Comparison of ENCODE assay signal across 8 cellular contexts in genomic region chr11:77590194-77590591, GRCh38. TPM values are rescaled to one million over a fixed set of nuclear protein-coding genes. Genes with fewer than 3 reads are reported as not detected.
DNase-seq lines count a peak whose midpoint lies in the region; ATAC-seq, FAIRE-seq and TF ChIP-seq lines count a peak whose summit lies in the region.

No MANE protein-coding gene starts in this region.

- no peaks in the 10 kb centered on the region for H3K79me2 ChIP-seq in GM23248 (ENCODE audit: insufficient read depth)
- H3K79me2 ChIP-seq in GM12878 (ENCODE audit: control insufficient read depth, insufficient read depth, low read length) = no peaks in the 10 kb centered on the region

- ATAC-seq in GM12878 = no peak; the same call in 2 of the 3 replicates

- H3F3A ChIP-seq in GM23248 (ENCODE audit: insufficient read depth) = no peaks in the 10 kb centered on the region

- no peaks in the 10 kb centered on the region for H3K9me3 Mint-ChIP-seq in Calu3 (ENCODE audit: low read depth, unreplicated experiment)

- H3K4me3 ChIP-seq in GM23248 (peak overlapping the region; percentile 77), GM12878 (peak overlapping the region; percentile 83; the same call in 1 of the 2 replicates), iPS-15b (ENCODE audit: low read depth, low read length) (peak overlapping the region; percentile 90)

- SMC1A ChIA-PET in GM12878 (lab: Charles Lee; ENCODE audit: uncharacterized antibody, unreplicated experiment) = interaction anchor here (1.3 kb wide), 1 partner anchor 29 kb away, joined by 3 read pairs; no protein-coding TSS in a partner anchor

- intact Hi-C loops in Calu3 (cut with micrococcal nuclease; ENCODE audit: unreplicated experiment) = no loop called here
- intact Hi-C loops in GM12878 (cut with micrococcal nuclease; ENCODE audit: unreplicated experiment) = no loop called here

- peaks cover 34% of the 10 kb centered on the region for H3K36me3 Mint-ChIP-seq in Calu3 (ENCODE audit: insufficient read depth, unreplicated experiment)

- FAIRE-seq in GM12878 (lab: Jason Lieb, UNC) = no peak

- H3K27me3 ChIP-seq in GM23248 (replicated peaks; ENCODE audit: insufficient read depth) (no peaks in the 10 kb centered on the region), GM12878 (replicated peaks in 1 of 2; ENCODE audit: control insufficient read depth in 2 of 2, insufficient read depth in 2 of 2, low read length in 1 of 2) (no peaks in the 10 kb centered on the region), iPS-15b (ENCODE audit: control insufficient read depth, insufficient read depth, low read length) (peaks cover 13% of the 10 kb centered on the region)

- no peaks in the 10 kb centered on the region for H3K36me3 ChIP-seq in GM23248 (ENCODE audit: low read depth)
- no peaks in the 10 kb centered on the region for H3K36me3 ChIP-seq in GM12878 (ENCODE audit: control insufficient read depth in 2 of 2, insufficient read depth in 2 of 2, low read length in 1 of 2)
- no peaks in the 10 kb centered on the region for H3K36me3 ChIP-seq in iPS-15b (ENCODE audit: control insufficient read depth, insufficient read depth, low read length)

- TF ChIP-seq CTCF in Calu3 (IDR thresholded peaks at IDR 0.05; ENCODE audit: unreplicated experiment) (no peak), GM12878 (IDR thresholded peaks at IDR 0.05 in 2 of 3, conservative IDR thresholded peaks at IDR 0.05 in 1 of 3; ENCODE audit: control insufficient read depth in 2 of 3, extremely low read depth in 1 of 3, insufficient read depth in 1 of 3, low read depth in 3 of 3, low read length in 3 of 3) (no peak)

- H3K27ac ChIP-seq in GM23248 (no peak overlapping the region), GM12878 (ENCODE audit: control insufficient read depth, insufficient read depth) (no peak overlapping the region)

- H4K20me1 ChIP-seq in GM23248 (ENCODE audit: insufficient read depth) (no peaks in the 10 kb centered on the region), GM12878 (ENCODE audit: control insufficient read depth, insufficient read depth) (no peaks in the 10 kb centered on the region)

- H3K4me1 ChIP-seq in GM23248 (ENCODE audit: insufficient read depth) (0 out of 2 replicates have a peak, but pooled peaks cover 8% of the 10 kb centered on the region), GM12878 (ENCODE audit: control insufficient read depth, insufficient read depth, low read length) (peaks cover 6% of the 10 kb centered on the region; the same call in 1 of the 2 replicates), iPS-15b (ENCODE audit: control insufficient read depth, insufficient read depth, low read length) (peaks cover 5% of the 10 kb centered on the region)

- no peaks in the 10 kb centered on the region for H3K9me3 ChIP-seq in GM23248 (ENCODE audit: low read depth)
- H3K9me3 ChIP-seq in GM12878 (replicated peaks; ENCODE audit: control insufficient read depth, insufficient read depth, low read length) = no peaks in the 10 kb centered on the region
- no peaks in the 10 kb centered on the region for H3K9me3 ChIP-seq in iPS-15b (ENCODE audit: control insufficient read depth, insufficient read depth, low read length)

- DNase-seq in Calu3 (peak; percentile 46), GM23248 (peak; percentile 66), NCI-H345 (lab: John Stamatoyannopoulos, UW) (peak; percentile 72), GM12878 (ENCODE audit: low read depth, low spot score) (no peak), renal cortical epithelial cell (ENCODE audit: low read depth) (peak; percentile 55), foreskin melanocyte (no peak), Kasumi-1 (lab: John Stamatoyannopoulos, UW) (no peak)

- TF ChIP-seq RAD21 in GM12878 (IDR thresholded peaks at IDR 0.05; ENCODE audit: insufficient read depth, low read depth, low read length) = no peak

- peak overlapping the region; percentile 94 for H3K4me3 Mint-ChIP-seq in Calu3 (ENCODE audit: low read depth, unreplicated experiment)

- peak overlapping the region; percentile 22 for H3K27ac Mint-ChIP-seq in Calu3 (ENCODE audit: unreplicated experiment)

- TF ChIP-seq POLR2A in GM12878 (IDR thresholded peaks at IDR 0.05; ENCODE audit: low read depth, low read length) = no peak

- no peak for TF ChIP-seq EP300 in GM12878 (IDR thresholded peaks at IDR 0.05; ENCODE audit: borderline replicate concordance in 1 of 2, control insufficient read depth in 1 of 2, low read depth in 2 of 2, low read length in 2 of 2)

- CTCF ChIA-PET in Calu3 (lab: Charles Lee) = interaction anchor here (0.5 to 1.2 kb wide), 4 partner anchors 11 to 610 kb away, joined by 3 to 4 read pairs (median 3); no protein-coding TSS in a partner anchor
- CTCF ChIA-PET in GM12878 (lab: Yijun Ruan, JAX) = interaction anchor here (0.7 to 1.3 kb wide), 2 partner anchors 28 to 566 kb away, joined by 3 to 6 read pairs; no protein-coding TSS in a partner anchor

- 1 to 3% methylated on average over 9 to 25 of the region's 25 CpGs for WGBS in GM23248 (ENCODE audit: low coverage in 1 of 2, low lambda C conversion rate in 2 of 2, missing lambda C conversion rate in 2 of 2), 2 experiments
- 1% methylated on average over 24 of the region's 25 CpGs for WGBS in GM12878 (ENCODE audit: insufficient coverage, insufficient replicate concordance, low lambda C conversion rate, missing lambda C conversion rate)

- H3K9me2 ChIP-seq in GM23248 (ENCODE audit: insufficient read depth) = no peaks in the 10 kb centered on the region

- POLR2A ChIA-PET in GM12878 (lab: Charles Lee) = no interaction called here

- H3K4me1 Mint-ChIP-seq in Calu3 (ENCODE audit: low read depth, unreplicated experiment) = peaks cover 6% of the 10 kb centered on the region

- H2AFZ ChIP-seq in GM23248 = peak overlapping the region; percentile 88
- H2AFZ ChIP-seq in GM12878 (ENCODE audit: control insufficient read depth, low read depth, low read length) = peak overlapping the region; percentile 96

- H3K9ac ChIP-seq in GM23248 (peak overlapping the region; percentile 60; the same call in 1 of the 2 replicates), GM12878 (ENCODE audit: control insufficient read depth, insufficient read depth, low read length) (no peak overlapping the region), iPS-15b (ENCODE audit: low read depth, low read length) (peak overlapping the region; percentile 60)

- no TSS peak for BruUV-seq in Calu3 (replicated peaks; lab: Mats Ljungman, UMichigan)
- no TSS peak for BruUV-seq in GM12878 (replicated peaks; lab: Mats Ljungman, UMichigan)

- peak overlapping the region; percentile 89 for H3K4me2 ChIP-seq in GM23248 (ENCODE audit: unreplicated experiment)
- H3K4me2 ChIP-seq in GM12878 (ENCODE audit: control insufficient read depth, insufficient read depth) = peak overlapping the region; percentile 85

- in situ Hi-C loops in GM23248 (cut with MboI) = no loop called here
- in situ Hi-C loops in GM12878 (cut with MboI) = no loop called here

- RAD21 ChIA-PET in GM12878 (lab: Charles Lee; ENCODE audit: unreplicated experiment) = interaction anchor here (0.7 kb wide), 1 partner anchor 34 kb away, joined by 3 read pairs; no protein-coding TSS in a partner anchor

- no peaks in the 10 kb centered on the region for H3K27me3 Mint-ChIP-seq in Calu3 (ENCODE audit: unreplicated experiment)

TF ChIP-seq in GM12878, 131 proteins besides CTCF, POLR2A, EP300 and RAD21 (continues in another document):
- TF ChIP-seq SMC3 (IDR thresholded peaks at IDR 0.05; ENCODE audit: borderline replicate concordance, low read length) (no peak), ZNF622 (IDR thresholded peaks at IDR 0.05) (no peak)

RNA-seq across cellular contexts. Expression of gene AQP11, which starts 0.4 kb away (rescaled TPM):
- total RNA-seq in Calu3 (2022) (1.2 and 1.4 TPM in 2 replicates), GM12878 (2014; rRNA removed) (0.49 and 0.62 TPM in 2 replicates), GM12878 (2014; rRNA removed; fragmentation: Illumina TruSeq; extraction: Trizol) (0.18 and 0.23 TPM in 2 replicates), GM12878 (2021) (0.56 and 0.64 TPM in 2 replicates), renal cortical epithelial cell (2.1 and 3.8 TPM in 2 replicates)
- total RNA-seq in GM23248 (2014; rRNA removed; shearing (Covaris generic)) = 0.43 and 2.9 TPM in 2 replicates
- polyA plus RNA-seq in GM23248 (2016; fragmentation: Nextera tagmentation; extraction: Ambion mirVana) (0.80 and 1.1 TPM in 2 replicates), GM12878 (2011; rRNA removed) (0.14 and 0.20 TPM in 2 replicates), GM12878 (2014; fragmentation: Illumina TruSeq; extraction: Trizol) (0.16 and 0.17 TPM in 2 replicates), GM12878 (2014; fragmentation: Nextera tagmentation; extraction: Ambion mirVana) (under 1 TPM; 0.46 to 0.52 TPM), GM12878 (2014; rRNA removed) (0.23 and 0.63 TPM in 2 replicates), GM12878 (2016; fragmentation: Nextera tagmentation; extraction: Ambion mirVana) (1 to 10 TPM; 1.7 to 2.1 TPM)
- 0.96 and 1.4 TPM in 2 replicates for total RNA-seq in GM12878 (2013; cell fraction: nucleolus; rRNA removed)
- 0.50 TPM for polyA plus RNA-seq in GM12878 (2011; ENCODE audit: low read depth)
- 0.10 and 0.38 TPM in 2 replicates for polyA plus RNA-seq in GM12878 (2011; cell fraction: cytosol; rRNA removed)
- polyA plus RNA-seq in GM12878 (2011; cell fraction: nucleus; rRNA removed) = 1.6 and 2.1 TPM in 2 replicates
- 1.1 and 1.6 TPM in 2 replicates for polyA plus RNA-seq in GM12878 (2012)
- 0.21 TPM in 1 of 2 replicates, not detected in the other for polyA minus RNA-seq in GM12878 (2011; rRNA and poly(A)+ RNA removed)
- not detected in 2 replicates for polyA minus RNA-seq in GM12878 (2011; cell fraction: cytosol; rRNA and poly(A)+ RNA removed)
- 0.24 and 0.77 TPM in 2 replicates for polyA minus RNA-seq in GM12878 (2011; cell fraction: nucleus; rRNA and poly(A)+ RNA removed)

RNA-seq across cellular contexts. Expression of gene CLNS1A, which starts 47.4 kb away (rescaled TPM):
- total RNA-seq in Calu3 (2022) (91.8 and 99.6 TPM in 2 replicates), GM12878 (2014; rRNA removed) (183 and 236 TPM in 2 replicates), GM12878 (2014; rRNA removed; fragmentation: Illumina TruSeq; extraction: Trizol) (191 and 204 TPM in 2 replicates), GM12878 (2021) (118 and 119 TPM in 2 replicates), renal cortical epithelial cell (132 and 183 TPM in 2 replicates)
- total RNA-seq in GM23248 (2014; rRNA removed; shearing (Covaris generic)) = 101 and 123 TPM in 2 replicates
- polyA plus RNA-seq in GM23248 (2016; fragmentation: Nextera tagmentation; extraction: Ambion mirVana) (97.3 and 97.4 TPM in 2 replicates), GM12878 (2011; rRNA removed) (226 and 305 TPM in 2 replicates), GM12878 (2014; fragmentation: Illumina TruSeq; extraction: Trizol) (230 and 317 TPM in 2 replicates), GM12878 (2014; fragmentation: Nextera tagmentation; extraction: Ambion mirVana) (10 to 100 TPM; 74.1 to 99.7 TPM), GM12878 (2014; rRNA removed) (199 and 247 TPM in 2 replicates), GM12878 (2016; fragmentation: Nextera tagmentation; extraction: Ambion mirVana) (100 to 1,000 TPM; 129 to 152 TPM)
- 202 and 227 TPM in 2 replicates for total RNA-seq in GM12878 (2013; cell fraction: nucleolus; rRNA removed)
- 106 TPM for polyA plus RNA-seq in GM12878 (2011; ENCODE audit: low read depth)
- polyA plus RNA-seq in GM12878 (2011; cell fraction: cytosol; rRNA removed) = 110 and 113 TPM in 2 replicates
- 92.1 and 95.5 TPM in 2 replicates for polyA plus RNA-seq in GM12878 (2011; cell fraction: nucleus; rRNA removed)
- polyA plus RNA-seq in GM12878 (2012) = 132 and 148 TPM in 2 replicates
- polyA minus RNA-seq in GM12878 (2011; rRNA and poly(A)+ RNA removed) = 105 and 186 TPM in 2 replicates
- polyA minus RNA-seq in GM12878 (2011; cell fraction: cytosol; rRNA and poly(A)+ RNA removed) = 42.5 and 51.0 TPM in 2 replicates
- polyA minus RNA-seq in GM12878 (2011; cell fraction: nucleus; rRNA and poly(A)+ RNA removed) = 38.2 and 48.4 TPM in 2 replicates

Comparison
In these comparisons a context has a peak if more than half of its experiments do, and no peak if none do; other contexts are left out.
1. DNase-seq: peak in Calu3 (single experiment), GM23248 (single experiment), NCI-H345 (single experiment) and renal cortical epithelial cell (single experiment); none in GM12878 (single experiment), foreskin melanocyte (single experiment) and Kasumi-1 (0 of 2).
2. Peak in every context shown above with its lines, with median percentiles within 50 percentile points of each other: H3K4me3 ChIP-seq.